In the genomic region with DNA sequence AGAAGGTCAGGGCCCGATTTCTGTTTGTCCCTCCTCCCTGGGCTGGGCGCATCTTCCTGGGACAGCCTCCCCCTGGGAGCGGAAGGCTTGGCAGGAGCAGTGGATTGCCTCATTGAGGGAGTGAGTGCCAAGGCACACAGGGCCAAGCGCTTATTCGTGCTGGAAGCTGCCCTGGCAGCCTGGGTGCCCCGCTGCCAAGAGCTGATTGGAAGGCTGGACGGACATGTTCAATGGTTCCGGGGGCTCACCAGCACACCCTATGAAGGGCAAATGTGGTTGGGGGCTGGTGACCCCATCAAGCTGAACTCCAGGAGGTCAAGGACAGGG, we compare ENCODE assay signal across 12 cellular contexts. TPM values are rescaled to one million over a fixed set of nuclear protein-coding genes. Genes with fewer than 3 reads are reported as not detected.
DNase-seq lines count a peak whose midpoint lies in the region; ATAC-seq, FAIRE-seq and TF ChIP-seq lines count a peak whose summit lies in the region.
"Had no signal": no experiment of that assay in that cellular context is flagged by ENCODE, and none has a peak within 500 bp of the region (broad histone marks: within the 10 kb centered on the region; RNA-seq: fewer than 3 reads in every experiment).

No MANE protein-coding gene starts in this region.

- H2AFZ ChIP-seq in OCI-LY7 (ENCODE audit: low read length): no peak overlapping the region

- peak overlapping the region; percentile 99 to 100 (median 100) for H3K27ac Mint-ChIP-seq in CD4-positive, CD25-positive, alpha-beta regulatory T cell
- H3K27ac Mint-ChIP-seq: stimulated activated naive CD8-positive, alpha-beta T cell treated with anti-CD3 and anti-CD28 coated beads, Interleukin-15, amount 100 ng/mL, for 72 hours had no signal

- peaks cover 98% of the 10 kb centered on the region for H3K4me1 ChIP-seq in CD4-positive, CD25-positive, alpha-beta regulatory T cell (ENCODE audit: control insufficient read depth, insufficient read depth, low read length, poor library complexity, severe bottlenecking)
- no peaks in the 10 kb centered on the region for H3K4me1 ChIP-seq in adrenal gland (replicated peaks in 1 of 2)
- H3K4me1 ChIP-seq in pancreas: no peaks in the 10 kb centered on the region
- H3K4me1 ChIP-seq in OCI-LY7 (ENCODE audit: insufficient read depth, low read length, poor library complexity, severe bottlenecking): peaks cover 8% of the 10 kb centered on the region

- peaks cover 6% of the 10 kb centered on the region for H3K27me3 Mint-ChIP-seq in CD4-positive, CD25-positive, alpha-beta regulatory T cell
- H3K27me3 Mint-ChIP-seq: stimulated activated naive CD8-positive, alpha-beta T cell treated with anti-CD3 and anti-CD28 coated beads, Interleukin-15, amount 100 ng/mL, for 72 hours had no signal

- H3K4me1 Mint-ChIP-seq in CD4-positive, CD25-positive, alpha-beta regulatory T cell: peaks cover 36 to 96% (median 84%) of the 10 kb centered on the region in 4 donors

- DNase-seq in CD4-positive, CD25-positive, alpha-beta regulatory T cell: no peak
- DNase-seq in adrenal gland (peak; percentile 33 to 70 (median 59)), left cardiac atrium (peak; percentile 58), pancreas (peak in 4 of 6 donors; percentile 10 to 66 (median 46)), OCI-LY7 (ENCODE audit: low spot score) (no peak), HuH-7 (ENCODE audit: low spot score) (no peak)
- DNase-seq in activated CD4-positive, alpha-beta T cell treated with anti-CD3 and anti-CD28 coated beads for 48 hours: no peak
- DNase-seq in activated naive CD4-positive, alpha-beta T cell treated with anti-CD3 and anti-CD28 coated beads, Interleukin-2, amount 50 U/mL, for 16 hours: no peak
- DNase-seq: activated naive CD4-positive, alpha-beta T cell treated with Interleukin-2 at 50 U/mL for 16 hours; foreskin melanocyte; NCI-H1930 had no signal

- peaks cover 3% of the 10 kb centered on the region for H3K36me3 ChIP-seq in CD4-positive, CD25-positive, alpha-beta regulatory T cell (ENCODE audit: control insufficient read depth, insufficient read depth, low read length)
- H3K36me3 ChIP-seq in adrenal gland (replicated peaks in 1 of 2) (no peaks in the 10 kb centered on the region), pancreas (no peaks in the 10 kb centered on the region), OCI-LY7 (ENCODE audit: insufficient read depth, low read length) (no peaks in the 10 kb centered on the region)

- BruUV-seq in OCI-LY7 (replicated peaks; lab: Mats Ljungman, UMichigan): no TSS peak

- CTCF ChIA-PET in OCI-LY7 (lab: Charles Lee; ENCODE audit: unreplicated experiment): no interaction called here

- no peaks in the 10 kb centered on the region for H3K9me2 ChIP-seq in OCI-LY7 (ENCODE audit: insufficient read depth, low read length)

- TF ChIP-seq CTCF in adrenal gland (IDR thresholded peaks at IDR 0.05) (no peak), pancreas (IDR thresholded peaks at IDR 0.05) (no peak), OCI-LY7 (conservative IDR thresholded peaks at IDR 0.05; ENCODE audit: low read length) (no peak)

- peaks cover 0 to 4% (median 0%) of the 10 kb centered on the region in 7 donors for H3K9me3 Mint-ChIP-seq in CD4-positive, CD25-positive, alpha-beta regulatory T cell
- H3K9me3 Mint-ChIP-seq: stimulated activated naive CD8-positive, alpha-beta T cell treated with anti-CD3 and anti-CD28 coated beads, Interleukin-15, amount 100 ng/mL, for 72 hours had no signal

- 51 to 69% (median 60%) methylated on average over 5 to 8 of the region's 8 CpGs for WGBS in adrenal gland, 4 donors
- WGBS in pancreas, 2 donors: 42 to 49% methylated on average over 8 of the region's 8 CpGs

- peaks cover 31% of the 10 kb centered on the region for H3K36me3 Mint-ChIP-seq in CD4-positive, CD25-positive, alpha-beta regulatory T cell

- H3K4me3 Mint-ChIP-seq in CD4-positive, CD25-positive, alpha-beta regulatory T cell: peak overlapping the region; percentile 22 to 96 (median 67)

- no peaks in the 10 kb centered on the region for H3K9me3 ChIP-seq in CD4-positive, CD25-positive, alpha-beta regulatory T cell (ENCODE audit: control insufficient read depth in 2 of 2, low read length in 2 of 2)
- H3K9me3 ChIP-seq in adrenal gland (replicated peaks in 1 of 3) (no peaks in the 10 kb centered on the region), pancreas (no peaks in the 10 kb centered on the region), OCI-LY7 (ENCODE audit: low read length) (no peaks in the 10 kb centered on the region)

- POLR2A ChIA-PET in OCI-LY7 (lab: Charles Lee): interaction anchor here (0.8 to 1.3 kb wide), 2 partner anchors 30 to 175 kb away, joined by 3 to 5 read pairs; no protein-coding TSS in a partner anchor

- no peak overlapping the region for H3K4me2 ChIP-seq in OCI-LY7 (ENCODE audit: low read length)

- no peaks in the 10 kb centered on the region for H3K79me2 ChIP-seq in OCI-LY7 (ENCODE audit: insufficient read depth, low read depth, low read length)

- H3K4me3 ChIP-seq in CD4-positive, CD25-positive, alpha-beta regulatory T cell (ENCODE audit: low read depth, low read length): no peak overlapping the region
- no peak overlapping the region for H3K4me3 ChIP-seq in adrenal gland
- H3K4me3 ChIP-seq in pancreas: no peak overlapping the region
- H3K4me3 ChIP-seq in OCI-LY7 (ENCODE audit: low read depth, low read length, poor library complexity, severe bottlenecking): no peak overlapping the region

- no peaks in the 10 kb centered on the region for H4K20me1 ChIP-seq in OCI-LY7 (ENCODE audit: insufficient read depth, low read length)

- ATAC-seq in CD4-positive, CD25-positive, alpha-beta regulatory T cell (ENCODE audit: low read depth in 2 of 2): no peak
- peak; percentile 82 to 86 for ATAC-seq in left cardiac atrium
- peak; percentile 64 to 91 (median 68) for ATAC-seq in pancreas

- intact Hi-C loops in adrenal gland (cut with DNase I): no loop called here
- intact Hi-C loops in left cardiac atrium (cut with DNase I): no loop called here
- intact Hi-C loops in pancreas (cut with DNase I): no loop called here
- intact Hi-C loops in OCI-LY7 (cut with micrococcal nuclease; ENCODE audit: unreplicated experiment): no loop called here

- no peak for TF ChIP-seq POLR2A in adrenal gland (IDR thresholded peaks at IDR 0.05)

- no peaks in the 10 kb centered on the region for H3K27me3 ChIP-seq in CD4-positive, CD25-positive, alpha-beta regulatory T cell (ENCODE audit: control insufficient read depth, insufficient read depth, low read length)
- no peaks in the 10 kb centered on the region for H3K27me3 ChIP-seq in adrenal gland
- no peaks in the 10 kb centered on the region for H3K27me3 ChIP-seq in pancreas

- peak overlapping the region; percentile 99 for H3K27ac ChIP-seq in CD4-positive, CD25-positive, alpha-beta regulatory T cell (ENCODE audit: insufficient read depth, low read length, poor library complexity, severe bottlenecking)
- H3K27ac ChIP-seq in adrenal gland (no peak overlapping the region), pancreas (no peak overlapping the region), OCI-LY7 (ENCODE audit: low read depth, low read length, poor library complexity, severe bottlenecking) (no peak overlapping the region)

- FAIRE-seq in pancreas (lab: Jason Lieb, UNC): no peak

RNA-seq across cellular contexts. Expression of a gene that starts 10.3 kb away (rescaled TPM):
- total RNA-seq in CD4-positive, CD25-positive, alpha-beta regulatory T cell: 90.3 TPM
- 10 to 100 TPM; 15.9 to 22.1 (median 17.6) TPM for polyA plus RNA-seq in CD4-positive, CD25-positive, alpha-beta regulatory T cell
- total RNA-seq in adrenal gland (under 1 TPM; 0.06 to 0.61 (median 0.16) TPM), left cardiac atrium (under 1 TPM; 0.31 to 0.47 TPM), pancreas (under 1 TPM; 0.04 to 0.23 (median 0.13) TPM), OCI-LY7 (2022) (6.3 and 7.3 TPM in 2 replicates)
- polyA plus RNA-seq in adrenal gland (under 1 TPM; 0.05 to 0.16 (median 0.10) TPM), pancreas (under 1 TPM; 0.16 to 0.19 TPM)
- 5.9 TPM in 2 replicates for total RNA-seq in OCI-LY7 (2014; rRNA removed; shearing (Covaris generic))

Comparison
In these comparisons a context has a peak if more than half of its experiments do, and no peak if none do; other contexts are left out.
1. ATAC-seq: peak in left cardiac atrium (2 of 2) and pancreas (4 of 4); none in CD4-positive, CD25-positive, alpha-beta regulatory T cell (0 of 2).
2. DNase-seq: peak in adrenal gland (7 of 7), left cardiac atrium (single experiment) and pancreas (4 of 6); none in CD4-positive, CD25-positive, alpha-beta regulatory T cell (0 of 3), activated CD4-positive, alpha-beta T cell treated with anti-CD3 and anti-CD28 coated beads for 48 hours (single experiment), OCI-LY7 (single experiment), activated naive CD4-positive, alpha-beta T cell treated with anti-CD3 and anti-CD28 coated beads, Interleukin-2, amount 50 U/mL, for 16 hours (single experiment) and HuH-7 (single experiment).
3. RNA of a gene that starts 10.3 kb away (total RNA-seq): 90.3 TPM in CD4-positive, CD25-positive, alpha-beta regulatory T cell (single experiment); 5.9 to 7.3 TPM in OCI-LY7, 0.31 to 0.47 TPM in left cardiac atrium, 0.06 to 0.61 TPM in adrenal gland and 0.04 to 0.23 TPM in pancreas; every median in the first group is over 10 times any median in the second.